Comparison of ENCODE assay signal across 26 cellular contexts in genomic region chr12:16344269-16344668, GRCh38. TPM values are rescaled to one million over a fixed set of nuclear protein-coding genes. Genes with fewer than 3 reads are reported as not detected.
DNase-seq lines count a peak whose midpoint lies in the region; ATAC-seq, FAIRE-seq and TF ChIP-seq lines count a peak whose summit lies in the region.
"Had no signal": no experiment of that assay in that cellular context is flagged by ENCODE, and none has a peak within 500 bp of the region (broad histone marks: within the 10 kb centered on the region; RNA-seq: fewer than 3 reads in every experiment).

No MANE protein-coding gene starts in this region.

- peaks cover 23% of the 10 kb centered on the region for H3K79me2 ChIP-seq in GM23248 (ENCODE audit: insufficient read depth)

- H3K36me3 Mint-ChIP-seq in CD8-positive, alpha-beta memory T cell = no peaks in the 10 kb centered on the region
- no peaks in the 10 kb centered on the region for H3K36me3 Mint-ChIP-seq in T-helper 17 cell (ENCODE audit: low read depth)
- H3K36me3 Mint-ChIP-seq: activated naive CD8-positive, alpha-beta T cell treated with anti-CD3 and anti-CD28 coated beads for 36 hours; stimulated activated naive B cell treated with anti-CD40 and anti-IgM and Interleukin-4, amounts not matched to agents 10 μg/mL and 1 μg/mL and 100 μg/mL, for 72 hours had no signal

- peaks cover 30% of the 10 kb centered on the region for H3F3A ChIP-seq in GM23248 (ENCODE audit: insufficient read depth)

- H3K9me3 Mint-ChIP-seq in CD8-positive, alpha-beta memory T cell = peaks cover 0 to 21% (median 4%) of the 10 kb centered on the region in 5 donors
- H3K9me3 Mint-ChIP-seq: stimulated activated naive B cell treated with anti-CD40 and anti-IgM and Interleukin-4, amounts not matched to agents 10 μg/mL and 1 μg/mL and 100 μg/mL, for 72 hours; T-helper 2 cell treated with Interferon-gamma antibody and Interleukin-4, amounts not matched to agents 5 μg/mL and 100 μg/mL, for 36 hours had no signal

- DNase-seq in GM23248 (peak; percentile 13), RKO (ENCODE audit: low spot score) (peak; percentile 49), fibroblast of mammary gland (ENCODE audit: low read depth) (peak; percentile 70), pancreas (no peak), brain microvascular endothelial cell (no peak), T-helper 17 cell (no peak)
- no peak for DNase-seq in CD8-positive, alpha-beta memory T cell
- no peak for DNase-seq in activated effector memory CD4-positive, alpha-beta T cell treated with Interleukin-2 at 50 U/mL for 16 hours
- DNase-seq: activated CD4-positive, alpha-beta T cell treated with anti-CD3 and anti-CD28 coated beads for 36 hours; activated CD8-positive, alpha-beta memory T cell treated with anti-CD3 and anti-CD28 coated beads for 24 hours; activated effector memory CD4-positive, alpha-beta T cell treated with anti-CD3 and anti-CD28 coated beads, Interleukin-2, amount 50 U/mL, for 16 hours; activated naive CD8-positive, alpha-beta T cell treated with anti-CD3 and anti-CD28 coated beads for 36 hours; head of caudate nucleus; KBM-7; mammary epithelial cell; NCI-H1417; NCI-H2081; NCI-H82; stimulated activated CD4-positive, alpha-beta T cell treated with anti-CD3 and anti-CD28 coated beads, Interleukin-15, amount 100 ng/mL, for 24 hours; stimulated activated naive B cell treated with anti-CD40 and anti-IgM and Interleukin-4, amounts not matched to agents 10 μg/mL and 1 μg/mL and 100 μg/mL, for 72 hours; upper lobe of right lung had no signal

- no peaks in the 10 kb centered on the region for H4K20me1 ChIP-seq in GM23248 (ENCODE audit: insufficient read depth)
- H4K20me1 ChIP-seq: BLaER1 treated with 17β-estradiol and CSF1 and Interleukin-3, amounts not matched to agents 10 nM and 100 nM had no signal

- H3K4me2 ChIP-seq in GM23248 (ENCODE audit: unreplicated experiment) = no peak overlapping the region
- H3K4me2 ChIP-seq: BLaER1 treated with 17β-estradiol and CSF1 and Interleukin-3, amounts not matched to agents 10 nM and 100 nM had no signal

- intact Hi-C loops in pancreas (cut with DNase I) = no loop called here

- H3K4me1 Mint-ChIP-seq in CD8-positive, alpha-beta memory T cell = no peaks in the 10 kb centered on the region
- H3K4me1 Mint-ChIP-seq in T-helper 17 cell = no peaks in the 10 kb centered on the region
- H3K4me1 Mint-ChIP-seq: activated CD4-positive, alpha-beta T cell treated with anti-CD3 and anti-CD28 coated beads for 36 hours; activated naive CD8-positive, alpha-beta T cell treated with anti-CD3 and anti-CD28 coated beads for 36 hours had no signal

- H3K36me3 ChIP-seq in GM23248 (ENCODE audit: low read depth) (no peaks in the 10 kb centered on the region), pancreas (no peaks in the 10 kb centered on the region), brain microvascular endothelial cell (replicated peaks) (no peaks in the 10 kb centered on the region)
- no peaks in the 10 kb centered on the region for H3K36me3 ChIP-seq in CD8-positive, alpha-beta memory T cell (ENCODE audit: insufficient read depth, low read length)
- H3K36me3 ChIP-seq: BLaER1 treated with 17β-estradiol and CSF1 and Interleukin-3, amounts not matched to agents 10 nM and 100 nM; upper lobe of right lung had no signal

- POLR2A ChIA-PET in CD8-positive, alpha-beta memory T cell (lab: Charles Lee) = no interaction called here

- ATAC-seq in pancreas = no peak
- no peak for ATAC-seq in T-helper 17 cell
- ATAC-seq: activated CD4-positive, alpha-beta T cell treated with anti-CD3 and anti-CD28 coated beads for 36 hours; GM12878; sciatic nerve; stimulated activated naive B cell treated with anti-CD40 and anti-IgM and Interleukin-4, amounts not matched to agents 10 μg/mL and 1 μg/mL and 100 μg/mL, for 72 hours; upper lobe of right lung had no signal

- no peak overlapping the region for H2AFZ ChIP-seq in GM23248

- CTCF ChIA-PET in CD8-positive, alpha-beta memory T cell (lab: Charles Lee) = no interaction called here

- H3K9me3 ChIP-seq in GM23248 (ENCODE audit: low read depth) = no peaks in the 10 kb centered on the region
- H3K9me3 ChIP-seq in pancreas = peaks cover 0 to 3% (median 0%) of the 10 kb centered on the region in 4 donors
- H3K9me3 ChIP-seq in CD8-positive, alpha-beta memory T cell (ENCODE audit: low read length) = no peaks in the 10 kb centered on the region
- H3K9me3 ChIP-seq in T-helper 17 cell (ENCODE audit: control insufficient read depth, low read length, poor library complexity, severe bottlenecking) = no peaks in the 10 kb centered on the region
- H3K9me3 ChIP-seq: BLaER1 treated with 17β-estradiol and CSF1 and Interleukin-3, amounts not matched to agents 10 nM and 100 nM; Caco-2; upper lobe of right lung had no signal

- FAIRE-seq in pancreas (lab: Jason Lieb, UNC) = peak; percentile 37
- FAIRE-seq: GM12878 had no signal

- H3K4me1 ChIP-seq in GM23248 (ENCODE audit: insufficient read depth) (peaks cover 9% of the 10 kb centered on the region), pancreas (peaks cover 0 to 5% (median 0%) of the 10 kb centered on the region in 3 donors)
- H3K4me1 ChIP-seq in CD8-positive, alpha-beta memory T cell (ENCODE audit: insufficient read depth, low read length) = no peaks in the 10 kb centered on the region
- H3K4me1 ChIP-seq: upper lobe of right lung had no signal

- H3K4me3 Mint-ChIP-seq in CD8-positive, alpha-beta memory T cell = no peak overlapping the region
- H3K4me3 Mint-ChIP-seq in T-helper 17 cell = no peak overlapping the region
- H3K4me3 Mint-ChIP-seq: activated CD4-positive, alpha-beta T cell treated with anti-CD3 and anti-CD28 coated beads for 36 hours; activated naive CD8-positive, alpha-beta T cell treated with anti-CD3 and anti-CD28 coated beads for 36 hours; stimulated activated naive B cell treated with anti-CD40 and anti-IgM and Interleukin-4, amounts not matched to agents 10 μg/mL and 1 μg/mL and 100 μg/mL, for 72 hours; T-helper 2 cell treated with Interferon-gamma antibody and Interleukin-4, amounts not matched to agents 5 μg/mL and 100 μg/mL, for 36 hours had no signal

- WGBS in GM23248 (ENCODE audit: low coverage in 1 of 2, low lambda C conversion rate in 2 of 2, missing lambda C conversion rate in 2 of 2), 2 experiments = 60 to 78% methylated on average over 3 of the region's 3 CpGs
- WGBS in pancreas, 2 donors = 22 to 26% methylated on average over 3 of the region's 3 CpGs

- H3K9ac ChIP-seq in GM23248 = no peak overlapping the region
- H3K9ac ChIP-seq: BLaER1 treated with 17β-estradiol and CSF1 and Interleukin-3, amounts not matched to agents 10 nM and 100 nM had no signal

- H3K4me3 ChIP-seq in GM23248 = no peak overlapping the region
- H3K4me3 ChIP-seq in fibroblast of mammary gland (ENCODE audit: control insufficient read depth, low read depth, low read length) = no peak overlapping the region
- no peak overlapping the region for H3K4me3 ChIP-seq in pancreas
- H3K4me3 ChIP-seq in CD8-positive, alpha-beta memory T cell (ENCODE audit: low read length) = no peak overlapping the region
- no peak overlapping the region for H3K4me3 ChIP-seq in brain microvascular endothelial cell (ENCODE audit: low read depth, low read length)
- H3K4me3 ChIP-seq: BLaER1 treated with 17β-estradiol and CSF1 and Interleukin-3, amounts not matched to agents 10 nM and 100 nM; GM12878; upper lobe of right lung had no signal

- in situ Hi-C loops in GM23248 (cut with MboI) = no loop called here
- in situ Hi-C loops in brain microvascular endothelial cell (cut with HindIII; ENCODE audit: low pct_ligation_motif_present, low sequenced_read_pairs) = no loop called here

- peaks cover 0 to 5% of the 10 kb centered on the region in 2 donors for H3K27me3 Mint-ChIP-seq in CD8-positive, alpha-beta memory T cell
- H3K27me3 Mint-ChIP-seq in T-helper 17 cell = peaks cover 12% of the 10 kb centered on the region

- H3K27ac Mint-ChIP-seq in CD8-positive, alpha-beta memory T cell = no peak overlapping the region
- no peak overlapping the region for H3K27ac Mint-ChIP-seq in T-helper 17 cell
- H3K27ac Mint-ChIP-seq: activated CD4-positive, alpha-beta T cell treated with anti-CD3 and anti-CD28 coated beads for 36 hours; activated naive CD8-positive, alpha-beta T cell treated with anti-CD3 and anti-CD28 coated beads for 36 hours; stimulated activated naive B cell treated with anti-CD40 and anti-IgM and Interleukin-4, amounts not matched to agents 10 μg/mL and 1 μg/mL and 100 μg/mL, for 72 hours; T-helper 2 cell treated with Interferon-gamma antibody and Interleukin-4, amounts not matched to agents 5 μg/mL and 100 μg/mL, for 36 hours had no signal

- TF ChIP-seq CTCF in fibroblast of mammary gland (conservative IDR thresholded peaks at IDR 0.05; ENCODE audit: control insufficient read depth, insufficient read depth, low read depth, low read length) = no peak
- no peak for TF ChIP-seq CTCF in pancreas (IDR thresholded peaks at IDR 0.05)
- TF ChIP-seq CTCF in brain microvascular endothelial cell (IDR thresholded peaks at IDR 0.05; ENCODE audit: low read depth, low read length, missing control alignments) = no peak

- H3K27me3 ChIP-seq in GM23248 (replicated peaks; ENCODE audit: insufficient read depth) (no peaks in the 10 kb centered on the region), pancreas (no peaks in the 10 kb centered on the region), brain microvascular endothelial cell (replicated peaks) (no peaks in the 10 kb centered on the region)
- H3K27me3 ChIP-seq in CD8-positive, alpha-beta memory T cell (ENCODE audit: insufficient read depth, low read length, poor library complexity, severe bottlenecking) = no peaks in the 10 kb centered on the region
- H3K27me3 ChIP-seq: BLaER1 treated with 17β-estradiol and CSF1 and Interleukin-3, amounts not matched to agents 10 nM and 100 nM; upper lobe of right lung had no signal

- peaks cover 4% of the 10 kb centered on the region; the same call in 1 of the 2 replicates for H3K9me2 ChIP-seq in GM23248 (ENCODE audit: insufficient read depth)

- H3K27ac ChIP-seq in GM23248 = no peak overlapping the region
- no peak overlapping the region for H3K27ac ChIP-seq in pancreas
- H3K27ac ChIP-seq in CD8-positive, alpha-beta memory T cell (ENCODE audit: low read depth, low read length) = no peak overlapping the region
- H3K27ac ChIP-seq in brain microvascular endothelial cell = no peak overlapping the region
- H3K27ac ChIP-seq: BLaER1 treated with 17β-estradiol and CSF1 and Interleukin-3, amounts not matched to agents 10 nM and 100 nM; upper lobe of right lung had no signal

RNA-seq across cellular contexts. Expression of gene MGST1, which starts 3.2 kb away (rescaled TPM):
- 122 and 141 TPM in 2 replicates for total RNA-seq in GM23248 (2014; rRNA removed; shearing (Covaris generic))
- polyA plus RNA-seq in GM23248 (2016; fragmentation: Nextera tagmentation; extraction: Ambion mirVana) = 1,022 and 1,023 TPM in 2 replicates
- total RNA-seq in pancreas = 10 to 100 TPM; 39.8 to 69.4 (median 54.7) TPM
- polyA plus RNA-seq in pancreas = 10 to 100 TPM; 26.8 to 37.7 TPM
- total RNA-seq in CD8-positive, alpha-beta memory T cell = under 1 TPM; 0.24 to 0.33 TPM
- polyA plus RNA-seq in CD8-positive, alpha-beta memory T cell = not detected
- total RNA-seq in T-helper 17 cell = 1 to 10 TPM in 1 of 2 donors, not detected in 1; 1.0 TPM
- total RNA-seq: activated CD4-positive, alpha-beta T cell treated with anti-CD3 and anti-CD28 coated beads for 36 hours; activated naive CD8-positive, alpha-beta T cell treated with anti-CD3 and anti-CD28 coated beads for 36 hours had no signal

Comparison
In these comparisons a context has a peak if more than half of its experiments do, and no peak if none do; other contexts are left out.
1. DNase-seq: peak in GM23248 (single experiment), RKO (single experiment) and fibroblast of mammary gland (single experiment); none in pancreas (0 of 6), CD8-positive, alpha-beta memory T cell (0 of 5), brain microvascular endothelial cell (single experiment), activated effector memory CD4-positive, alpha-beta T cell treated with Interleukin-2 at 50 U/mL for 16 hours (single experiment) and T-helper 17 cell (0 of 3).
2. RNA of gene MGST1, which starts 3.2 kb away (total RNA-seq): 122 to 141 TPM in GM23248 and 39.8 to 69.4 TPM in pancreas; 1.0 TPM in T-helper 17 cell and 0.24 to 0.33 TPM in CD8-positive, alpha-beta memory T cell; every median in the first group is over 10 times any median in the second.